In genomic region chr1:35714921-35715567, GRCh38 we compare ENCODE assay signal across 15 cellular contexts. TPM values are rescaled to one million over a fixed set of nuclear protein-coding genes. Genes with fewer than 3 reads are reported as not detected.
DNase-seq lines count a peak whose midpoint lies in the region; ATAC-seq, FAIRE-seq and TF ChIP-seq lines count a peak whose summit lies in the region.
"Had no signal": no experiment of that assay in that cellular context is flagged by ENCODE, and none has a peak within 500 bp of the region (broad histone marks: within the 10 kb centered on the region; RNA-seq: fewer than 3 reads in every experiment).

No MANE protein-coding gene starts in this region.

- H3K9me3 Mint-ChIP-seq in activated CD4-positive, alpha-beta T cell treated with anti-CD3 and anti-CD28 coated beads, Interleukin-2, amount 10 ng/mL, durations not matched to agents 7 days and 5 days: no peaks in the 10 kb centered on the region
- H3K9me3 Mint-ChIP-seq: neural progenitor cell had no signal

- BruUV-seq in GM12878 (replicated peaks; lab: Mats Ljungman, UMichigan): no TSS peak

- H3K9me3 ChIP-seq in HEK293 (ENCODE audit: control insufficient read depth, insufficient read depth, low read depth, low read length): no peaks in the 10 kb centered on the region
- no peaks in the 10 kb centered on the region for H3K9me3 ChIP-seq in GM12878 (replicated peaks; ENCODE audit: control insufficient read depth, insufficient read depth, low read length)
- no peaks in the 10 kb centered on the region for H3K9me3 ChIP-seq in osteoblast (ENCODE audit: low read depth, low read length)
- no peaks in the 10 kb centered on the region for H3K9me3 ChIP-seq in suprapubic skin
- H3K9me3 ChIP-seq: esophagus squamous epithelium, SJSA1 had no signal

- no peak for DNase-seq in activated CD4-positive, alpha-beta T cell treated with anti-CD3 and anti-CD28 coated beads, Interleukin-2, amount 10 ng/mL, durations not matched to agents 7 days and 5 days
- DNase-seq in activated CD4-positive, alpha-beta T cell treated with anti-CD3 and anti-CD28 coated beads, Interleukin-2, amount 50 U/mL, for 48 hours: no peak
- no peak for DNase-seq in GM12878 (ENCODE audit: low read depth, low spot score)
- DNase-seq in osteoblast (ENCODE audit: insufficient read length, low spot score, missing footprints): no peak
- no peak for DNase-seq in suprapubic skin (ENCODE audit: low spot score in 2 of 2)
- DNase-seq in NCI-H510A treated with DMSO at 0.1 percent for 48 hours (lab: John Stamatoyannopoulos, UW): no peak
- DNase-seq: esophagus squamous epithelium had no signal

- no peaks in the 10 kb centered on the region for H3K27me3 Mint-ChIP-seq in activated CD4-positive, alpha-beta T cell treated with anti-CD3 and anti-CD28 coated beads, Interleukin-2, amount 10 ng/mL, durations not matched to agents 7 days and 5 days

- H3K79me2 ChIP-seq in GM12878 (ENCODE audit: control insufficient read depth, insufficient read depth, low read length) (peaks cover 20% of the 10 kb centered on the region), osteoblast (ENCODE audit: insufficient read depth, low read length) (peaks cover 54% of the 10 kb centered on the region)

- H3K4me3 ChIP-seq in HEK293 (ENCODE audit: low read depth, low read length) (no peak overlapping the region), GM12878 (0 out of 2 replicates have a peak overlapping the region, but pooled peaks have one; percentile 9), osteoblast (ENCODE audit: insufficient read depth, low read length) (no peak overlapping the region), suprapubic skin (no peak overlapping the region)
- H3K4me3 ChIP-seq: esophagus squamous epithelium, lung, neural progenitor cell, SJSA1 had no signal

- no peak for ATAC-seq in GM12878
- no peak for ATAC-seq in GM18858 (IDR thresholded peaks at IDR 0.05; ENCODE audit: unreplicated experiment)

- TF ChIP-seq EP300 in GM12878 (IDR thresholded peaks at IDR 0.05; ENCODE audit: borderline replicate concordance in 1 of 2, control insufficient read depth in 1 of 2, low read depth in 2 of 2, low read length in 2 of 2): no peak
- TF ChIP-seq EP300 in suprapubic skin (IDR thresholded peaks at IDR 0.05): no peak

- H3K27ac ChIP-seq in HEK293 (ENCODE audit: extremely low read depth, low read depth, low read length) (no peak overlapping the region), GM12878 (ENCODE audit: control insufficient read depth, insufficient read depth) (no peak overlapping the region), osteoblast (ENCODE audit: low read depth, low read length) (no peak overlapping the region), suprapubic skin (no peak overlapping the region)
- H3K27ac ChIP-seq: esophagus squamous epithelium, neural progenitor cell, SJSA1 had no signal

- H3K27me3 ChIP-seq in GM12878 (replicated peaks in 1 of 2; ENCODE audit: control insufficient read depth in 2 of 2, insufficient read depth in 2 of 2, low read length in 1 of 2) (no peaks in the 10 kb centered on the region), osteoblast (ENCODE audit: insufficient read depth, low read length) (no peaks in the 10 kb centered on the region), suprapubic skin (no peaks in the 10 kb centered on the region)
- H3K27me3 ChIP-seq: SJSA1 had no signal

- peak overlapping the region; percentile 1 for H3K27ac Mint-ChIP-seq in activated CD4-positive, alpha-beta T cell treated with anti-CD3 and anti-CD28 coated beads, Interleukin-2, amount 10 ng/mL, durations not matched to agents 7 days and 5 days
- H3K27ac Mint-ChIP-seq: neural progenitor cell had no signal

- no peak for FAIRE-seq in GM12878 (lab: Jason Lieb, UNC)
- FAIRE-seq: colon, D721Med, TTC549 had no signal

- H3K36me3 Mint-ChIP-seq in activated CD4-positive, alpha-beta T cell treated with anti-CD3 and anti-CD28 coated beads, Interleukin-2, amount 10 ng/mL, durations not matched to agents 7 days and 5 days (ENCODE audit: low read depth): peaks cover 11% of the 10 kb centered on the region
- H3K36me3 Mint-ChIP-seq: neural progenitor cell had no signal

- no peak overlapping the region; the same call in 1 of the 2 replicates for H3K9ac ChIP-seq in GM12878 (ENCODE audit: control insufficient read depth, insufficient read depth, low read length)
- H3K9ac ChIP-seq: neural progenitor cell had no signal

- RAD21 ChIA-PET in GM12878 (lab: Charles Lee; ENCODE audit: unreplicated experiment): interaction anchor here (0.8 to 4.2 kb wide), 20 partner anchors 11 to 264 kb away, joined by 3 to 57 read pairs (median 4); partner anchors contain the start of genes CLSPN and TFAP2E

- H2AFZ ChIP-seq in GM12878 (ENCODE audit: control insufficient read depth, low read depth, low read length) (no peak overlapping the region), osteoblast (ENCODE audit: low read length) (no peak overlapping the region)
- H2AFZ ChIP-seq: neural progenitor cell had no signal

- H4K20me1 ChIP-seq in GM12878 (ENCODE audit: control insufficient read depth, insufficient read depth) (no peaks in the 10 kb centered on the region), osteoblast (ENCODE audit: insufficient read depth, low read length) (peaks cover 46% of the 10 kb centered on the region)

- TF ChIP-seq POLR2A in GM12878 (IDR thresholded peaks at IDR 0.05; ENCODE audit: low read depth, low read length) (no peak), suprapubic skin (IDR thresholded peaks at IDR 0.05) (no peak)

- in situ Hi-C loops in GM12878 (cut with MboI): loop anchor here (5.0 kb wide), 1 partner anchor 148 kb away; no protein-coding TSS in a partner anchor

- 48% methylated on average over 2 of the region's 2 CpGs for WGBS in GM12878 (ENCODE audit: insufficient coverage, insufficient replicate concordance, low lambda C conversion rate, missing lambda C conversion rate)
- WGBS in suprapubic skin: 80% methylated on average over 2 of the region's 2 CpGs

- H3K4me2 ChIP-seq in GM12878 (ENCODE audit: control insufficient read depth, insufficient read depth): peak overlapping the region; percentile 41
- peak overlapping the region; percentile 54 for H3K4me2 ChIP-seq in osteoblast (ENCODE audit: insufficient read depth, low read length)
- H3K4me2 ChIP-seq: neural progenitor cell had no signal

- H3K36me3 ChIP-seq in HEK293 (ENCODE audit: control insufficient read depth in 2 of 2, insufficient read depth in 1 of 2, low read length in 2 of 2): peaks cover 0 to 32% of the 10 kb centered on the region in 2 experiments; a peak in 1 of 3 replicates
- H3K36me3 ChIP-seq in GM12878 (ENCODE audit: control insufficient read depth in 2 of 2, insufficient read depth in 2 of 2, low read length in 1 of 2): peaks cover 0 to 3% of the 10 kb centered on the region in 2 experiments; a peak in 1 of 4 replicates
- H3K36me3 ChIP-seq in osteoblast (ENCODE audit: insufficient read depth, low read length): peaks cover 21% of the 10 kb centered on the region
- H3K36me3 ChIP-seq in suprapubic skin: peaks cover 12% of the 10 kb centered on the region
- H3K36me3 ChIP-seq: neural progenitor cell had no signal

- no peak for TF ChIP-seq RAD21 in GM12878 (IDR thresholded peaks at IDR 0.05; ENCODE audit: insufficient read depth, low read depth, low read length)

- CTCF ChIA-PET in activated CD4-positive, alpha-beta T cell treated with anti-CD3 and anti-CD28 coated beads, Interleukin-2, amount 10 ng/mL, durations not matched to agents 7 days and 5 days (lab: Charles Lee): interaction anchor here (0.5 to 4.2 kb wide), 19 partner anchors 8 to 1779 kb away, joined by 3 to 30 read pairs (median 6); partner anchors contain the start of gene TFAP2E
- CTCF ChIA-PET in HEK293 (lab: Yijun Ruan, JAX): interaction anchor here (0.6 to 4.3 kb wide), 46 partner anchors 8 to 1947 kb away, joined by 3 to 88 read pairs (median 4); partner anchors contain the start of genes CLSPN and TFAP2E
- CTCF ChIA-PET in GM12878 (lab: Yijun Ruan, JAX): interaction anchor here (0.5 to 9.0 kb wide), 59 partner anchors 8 to 493 kb away, joined by 3 to 109 read pairs (median 5); partner anchors contain the start of genes CLSPN, KIAA0319L, NCDN and PSMB2

- POLR2A ChIA-PET in activated CD4-positive, alpha-beta T cell treated with anti-CD3 and anti-CD28 coated beads, Interleukin-2, amount 10 ng/mL, durations not matched to agents 7 days and 5 days (lab: Charles Lee): no interaction called here
- POLR2A ChIA-PET in HEK293 (lab: Yijun Ruan, JAX) (interaction anchor here (0.8 to 3.2 kb wide), 6 partner anchors 54 to 158 kb away, joined by 3 to 17 read pairs (median 5); partner anchors contain the start of genes CLSPN, KIAA0319L, NCDN and TFAP2E), GM12878 (lab: Charles Lee) (interaction anchor here (1.0 to 1.7 kb wide), 4 partner anchors 54 to 145 kb away, joined by 3 to 11 read pairs (median 3); partner anchors contain the start of gene CLSPN)

- H3K4me1 ChIP-seq in HEK293 (ENCODE audit: control insufficient read depth, insufficient read depth, low read length): no peaks in the 10 kb centered on the region
- H3K4me1 ChIP-seq in GM12878 (ENCODE audit: control insufficient read depth, insufficient read depth, low read length): peaks cover 5% of the 10 kb centered on the region
- H3K4me1 ChIP-seq in osteoblast (ENCODE audit: insufficient read depth, low read length): peaks cover 19% of the 10 kb centered on the region
- H3K4me1 ChIP-seq in suprapubic skin: peaks cover 40% of the 10 kb centered on the region

- H3K4me3 Mint-ChIP-seq in activated CD4-positive, alpha-beta T cell treated with anti-CD3 and anti-CD28 coated beads, Interleukin-2, amount 10 ng/mL, durations not matched to agents 7 days and 5 days: no peak overlapping the region
- H3K4me3 Mint-ChIP-seq: neural progenitor cell had no signal

- H3K4me1 Mint-ChIP-seq in activated CD4-positive, alpha-beta T cell treated with anti-CD3 and anti-CD28 coated beads, Interleukin-2, amount 10 ng/mL, durations not matched to agents 7 days and 5 days: peaks cover 30% of the 10 kb centered on the region

- SMC1A ChIA-PET in GM12878 (lab: Charles Lee; ENCODE audit: uncharacterized antibody, unreplicated experiment): interaction anchor here (0.8 to 4.5 kb wide), 18 partner anchors 9 to 264 kb away, joined by 3 to 35 read pairs (median 4); partner anchors contain the start of genes CLSPN and TFAP2E

- TF ChIP-seq CTCF in HEK293 (tag by site-specific recombination; IDR thresholded peaks at IDR 0.05): no peak
- no peak for TF ChIP-seq CTCF in GM12878 (IDR thresholded peaks at IDR 0.05 in 2 of 3, conservative IDR thresholded peaks at IDR 0.05 in 1 of 3; ENCODE audit: control insufficient read depth in 2 of 3, extremely low read depth in 1 of 3, insufficient read depth in 1 of 3, low read depth in 3 of 3, low read length in 3 of 3)
- TF ChIP-seq CTCF in osteoblast (IDR thresholded peaks at IDR 0.05; ENCODE audit: extremely low read depth, low read depth, low read length): no peak
- no peak for TF ChIP-seq CTCF in suprapubic skin (IDR thresholded peaks at IDR 0.05)

- intact Hi-C loops in GM12878 (cut with micrococcal nuclease; ENCODE audit: unreplicated experiment): loop anchor here (1.0 to 5.0 kb wide), 4 partner anchors 57 to 263 kb away; partner anchors contain the start of gene PSMB2

RNA-seq across cellular contexts. Expression of gene C1orf216, which starts 3.6 kb away (rescaled TPM):
- total RNA-seq in activated CD4-positive, alpha-beta T cell treated with anti-CD3 and anti-CD28 coated beads, Interleukin-2, amount 10 ng/mL, durations not matched to agents 7 days and 5 days: 10 to 100 TPM; 13.2 to 14.2 TPM
- total RNA-seq in GM12878 (2013; cell fraction: nucleolus; rRNA removed): 11.9 and 14.4 TPM in 2 replicates
- total RNA-seq in GM12878 (2014; rRNA removed): 11.5 and 11.7 TPM in 2 replicates
- total RNA-seq in GM12878 (2014; rRNA removed; fragmentation: Illumina TruSeq; extraction: Trizol): 9.3 TPM in 2 replicates
- total RNA-seq in GM12878 (2021): 14.7 and 15.7 TPM in 2 replicates
- polyA plus RNA-seq in GM12878 (2011; ENCODE audit: low read depth): 10.0 TPM
- 14.4 and 17.2 TPM in 2 replicates for polyA plus RNA-seq in GM12878 (2011; rRNA removed)
- 13.9 and 15.3 TPM in 2 replicates for polyA plus RNA-seq in GM12878 (2011; cell fraction: cytosol; rRNA removed)
- polyA plus RNA-seq in GM12878 (2011; cell fraction: nucleus; rRNA removed): 24.2 and 28.1 TPM in 2 replicates
- 8.8 and 8.9 TPM in 2 replicates for polyA plus RNA-seq in GM12878 (2012)
- 7.8 and 9.2 TPM in 2 replicates for polyA plus RNA-seq in GM12878 (2014; fragmentation: Illumina TruSeq; extraction: Trizol)
- polyA plus RNA-seq in GM12878 (2014; fragmentation: Nextera tagmentation; extraction: Ambion mirVana): 1 to 10 TPM; 2.9 to 7.0 TPM
- 16.9 and 17.4 TPM in 2 replicates for polyA plus RNA-seq in GM12878 (2014; rRNA removed)
- 10 to 100 TPM; 11.2 to 13.4 TPM for polyA plus RNA-seq in GM12878 (2016; fragmentation: Nextera tagmentation; extraction: Ambion mirVana)
- 18.0 and 32.5 TPM in 2 replicates for polyA minus RNA-seq in GM12878 (2011; rRNA and poly(A)+ RNA removed)
- 6.2 and 6.7 TPM in 2 replicates for polyA minus RNA-seq in GM12878 (2011; cell fraction: cytosol; rRNA and poly(A)+ RNA removed)
- 4.8 and 8.3 TPM in 2 replicates for polyA minus RNA-seq in GM12878 (2011; cell fraction: nucleus; rRNA and poly(A)+ RNA removed)
- 25.3 and 26.8 TPM in 2 replicates for total RNA-seq in osteoblast
- 10 to 100 TPM in 1 of 4 donors, 1 to 10 TPM in 3; 8.9 to 11.8 (median 9.5) TPM for total RNA-seq in suprapubic skin

RNA-seq across cellular contexts. Expression of gene CLSPN, which starts 54.7 kb away (rescaled TPM):
- total RNA-seq in activated CD4-positive, alpha-beta T cell treated with anti-CD3 and anti-CD28 coated beads, Interleukin-2, amount 10 ng/mL, durations not matched to agents 7 days and 5 days: 10 to 100 TPM; 68.2 to 80.1 TPM
- 8.6 and 13.1 TPM in 2 replicates for total RNA-seq in GM12878 (2013; cell fraction: nucleolus; rRNA removed)
- 26.0 and 31.3 TPM in 2 replicates for total RNA-seq in GM12878 (2014; rRNA removed)
- 45.3 and 46.8 TPM in 2 replicates for total RNA-seq in GM12878 (2014; rRNA removed; fragmentation: Illumina TruSeq; extraction: Trizol)
- 30.7 and 34.6 TPM in 2 replicates for total RNA-seq in GM12878 (2021)
- polyA plus RNA-seq in GM12878 (2011; ENCODE audit: low read depth): 8.6 TPM
- polyA plus RNA-seq in GM12878 (2011; rRNA removed): 16.0 and 22.4 TPM in 2 replicates
- 12.7 and 14.6 TPM in 2 replicates for polyA plus RNA-seq in GM12878 (2011; cell fraction: cytosol; rRNA removed)
- 6.6 and 12.6 TPM in 2 replicates for polyA plus RNA-seq in GM12878 (2011; cell fraction: nucleus; rRNA removed)
- 7.7 and 8.9 TPM in 2 replicates for polyA plus RNA-seq in GM12878 (2012)
- 39.8 and 42.9 TPM in 2 replicates for polyA plus RNA-seq in GM12878 (2014; fragmentation: Illumina TruSeq; extraction: Trizol)
- 10 to 100 TPM; 13.9 to 16.6 TPM for polyA plus RNA-seq in GM12878 (2014; fragmentation: Nextera tagmentation; extraction: Ambion mirVana)
- 18.9 and 24.0 TPM in 2 replicates for polyA plus RNA-seq in GM12878 (2014; rRNA removed)
- polyA plus RNA-seq in GM12878 (2016; fragmentation: Nextera tagmentation; extraction: Ambion mirVana): 10 to 100 TPM; 21.0 to 21.1 TPM
- polyA minus RNA-seq in GM12878 (2011; rRNA and poly(A)+ RNA removed): 28.0 and 30.3 TPM in 2 replicates
- 6.7 and 15.8 TPM in 2 replicates for polyA minus RNA-seq in GM12878 (2011; cell fraction: cytosol; rRNA and poly(A)+ RNA removed)
- polyA minus RNA-seq in GM12878 (2011; cell fraction: nucleus; rRNA and poly(A)+ RNA removed): 5.2 and 11.0 TPM in 2 replicates
- 1.8 and 2.9 TPM in 2 replicates for total RNA-seq in osteoblast
- 1 to 10 TPM in 2 of 4 donors, under 1 TPM in 2; 0.13 to 1.8 (median 0.93) TPM for total RNA-seq in suprapubic skin
